15 cellular contexts compared by ENCODE assay signal in genomic region chr7:152176797-152177196, GRCh38.
A peak's percentile ranks its signal among the peaks of the same experiment; 100 is the strongest.
DNase-seq lines count a peak whose midpoint lies in the region; ATAC-seq and TF ChIP-seq lines count a peak whose summit lies in the region.
"Had no signal": no experiment of that assay in that cellular context is flagged by ENCODE, and none has a peak within 500 bp of the region (broad histone marks: within the 10 kb centered on the region; RNA-seq: fewer than 3 reads in every experiment).

No MANE protein-coding gene starts in this region.

- peaks cover 46% of the 10 kb centered on the region for H3K36me3 Mint-ChIP-seq in T-helper 2 cell treated with Interferon-gamma antibody and Interleukin-4, amounts not matched to agents 5 μg/mL and 100 μg/mL, for 36 hours (ENCODE audit: low read depth)

- H3K9me3 ChIP-seq in vagina: no peaks in the 10 kb centered on the region
- H3K9me3 ChIP-seq: left ventricle myocardium inferior, SJSA1 had no signal

- peak overlapping the region; percentile 34 for H3K27ac Mint-ChIP-seq in T-helper 2 cell treated with Interferon-gamma antibody and Interleukin-4, amounts not matched to agents 5 μg/mL and 100 μg/mL, for 36 hours

- no peak overlapping the region for H3K27ac ChIP-seq in vagina
- H3K27ac ChIP-seq: left ventricle myocardium inferior, SJSA1 had no signal

- TF ChIP-seq CTCF in vagina (IDR thresholded peaks at IDR 0.05): no peak

- no peak overlapping the region for H3K4me3 ChIP-seq in vagina
- H3K4me3 ChIP-seq: left ventricle myocardium inferior, SJSA1 had no signal

- no peaks in the 10 kb centered on the region for H3K4me1 ChIP-seq in vagina
- H3K4me1 ChIP-seq: left ventricle myocardium inferior, SJSA1 had no signal

- no peak for DNase-seq in T-helper 2 cell treated with Interferon-gamma antibody and Interleukin-4, amounts not matched to agents 5 μg/mL and 100 μg/mL, for 36 hours (ENCODE audit: low spot score)
- DNase-seq in NCI-H446 (lab: John Stamatoyannopoulos, UW) (no peak), NCI-H446 treated with DMSO at 0.1 percent for 48 hours (lab: John Stamatoyannopoulos, UW) (no peak), vagina (ENCODE audit: extremely low spot score in 2 of 2) (no peak)
- DNase-seq: activated CD4-positive, alpha-beta T cell treated with anti-CD3 and anti-CD28 coated beads for 48 hours; CD4-positive, CD25-positive, alpha-beta regulatory T cell; Kasumi-1; left ventricle myocardium inferior; NCI-H524; stimulated activated CD4-positive, alpha-beta T cell treated with anti-CD3 and anti-CD28 coated beads, Interleukin-1b, Interleukin-23, amount 100 ng/mL, for 48 hours had no signal

- H3K27me3 Mint-ChIP-seq in T-helper 2 cell treated with Interferon-gamma antibody and Interleukin-4, amounts not matched to agents 5 μg/mL and 100 μg/mL, for 36 hours (ENCODE audit: low read depth): no peaks in the 10 kb centered on the region
- H3K27me3 Mint-ChIP-seq: CD4-positive, CD25-positive, alpha-beta regulatory T cell had no signal

- H3K4me3 Mint-ChIP-seq in T-helper 2 cell treated with Interferon-gamma antibody and Interleukin-4, amounts not matched to agents 5 μg/mL and 100 μg/mL, for 36 hours: no peak overlapping the region
- H3K4me3 Mint-ChIP-seq: CD4-positive, CD25-positive, alpha-beta regulatory T cell had no signal

- no peaks in the 10 kb centered on the region for H3K9me3 Mint-ChIP-seq in T-helper 2 cell treated with Interferon-gamma antibody and Interleukin-4, amounts not matched to agents 5 μg/mL and 100 μg/mL, for 36 hours
- H3K9me3 Mint-ChIP-seq: CD4-positive, CD25-positive, alpha-beta regulatory T cell had no signal

- TF ChIP-seq POLR2A in GM18505 (IDR thresholded peaks at IDR 0.05; ENCODE audit: borderline replicate concordance, extremely low read depth, insufficient read depth, insufficient read length) (no peak), vagina (IDR thresholded peaks at IDR 0.05) (no peak)

- H3K36me3 ChIP-seq in vagina: peaks cover 0 to 79% of the 10 kb centered on the region in 2 donors

- intact Hi-C loops in vagina (cut with DNase I): no loop called here

- H3K4me1 Mint-ChIP-seq in T-helper 2 cell treated with Interferon-gamma antibody and Interleukin-4, amounts not matched to agents 5 μg/mL and 100 μg/mL, for 36 hours (ENCODE audit: low read depth): peaks cover 17% of the 10 kb centered on the region

- H3K27me3 ChIP-seq in vagina: no peaks in the 10 kb centered on the region
- H3K27me3 ChIP-seq: SJSA1 had no signal

- peak; percentile 81 for ATAC-seq in GM18505 (IDR thresholded peaks at IDR 0.05; ENCODE audit: unreplicated experiment)
- ATAC-seq in GM21360 (IDR thresholded peaks at IDR 0.05; ENCODE audit: unreplicated experiment): peak; percentile 69
- ATAC-seq in HG03064 (IDR thresholded peaks at IDR 0.05; ENCODE audit: low read depth, unreplicated experiment): peak; percentile 83
- ATAC-seq in esophagus mucosa: no peak
